8 cellular contexts compared by ENCODE assay signal in genomic region chr7:76292206-76292573, GRCh38. TPM values are rescaled to one million over a fixed set of nuclear protein-coding genes. Genes with fewer than 3 reads are reported as not detected.
A peak's percentile ranks its signal among the peaks of the same experiment; 100 is the strongest.
DNase-seq lines count a peak whose midpoint lies in the region; ATAC-seq and TF ChIP-seq lines count a peak whose summit lies in the region.

No MANE protein-coding gene starts in this region.

- DNase-seq in caudate nucleus (lab: John Stamatoyannopoulos, UW) (peak in 4 of 61 donors; percentile 53 to 70 (median 60)), myocyte (ENCODE audit: low read depth) (peak; percentile 64), NCI-H446 treated with DMSO at 0.1 percent for 48 hours (lab: John Stamatoyannopoulos, UW) (no peak), mucosa of gallbladder (ENCODE audit: low spot score) (no peak)
- DNase-seq in effector memory CD4-positive, alpha-beta T cell: no peak

- no peak for TF ChIP-seq EP300 in Ishikawa (IDR thresholded peaks at IDR 0.05; ENCODE audit: borderline replicate concordance)

- ATAC-seq in GM18519 (IDR thresholded peaks at IDR 0.05; ENCODE audit: low FRiP score, unreplicated experiment): no peak

- H3K27me3 ChIP-seq in BLaER1: no peaks in the 10 kb centered on the region
- H3K27me3 ChIP-seq in effector memory CD4-positive, alpha-beta T cell (replicated peaks; ENCODE audit: control insufficient read depth, insufficient read depth, low read length, poor library complexity, severe bottlenecking): no peaks in the 10 kb centered on the region

- H3K9me3 ChIP-seq in BLaER1: no peaks in the 10 kb centered on the region
- no peaks in the 10 kb centered on the region for H3K9me3 ChIP-seq in effector memory CD4-positive, alpha-beta T cell (ENCODE audit: control insufficient read depth, low read length)

- H3K36me3 ChIP-seq in BLaER1: no peaks in the 10 kb centered on the region
- H3K36me3 ChIP-seq in effector memory CD4-positive, alpha-beta T cell (ENCODE audit: control insufficient read depth, insufficient read depth, low read length): no peaks in the 10 kb centered on the region

- H3K4me3 ChIP-seq in BLaER1: peak overlapping the region; percentile 56
- no peak overlapping the region for H3K4me3 ChIP-seq in effector memory CD4-positive, alpha-beta T cell (ENCODE audit: insufficient read depth, low read depth, low read length, poor library complexity, severe bottlenecking)

- peaks cover 90% of the 10 kb centered on the region for H3K4me1 ChIP-seq in BLaER1
- peaks cover 4% of the 10 kb centered on the region for H3K4me1 ChIP-seq in effector memory CD4-positive, alpha-beta T cell (ENCODE audit: control insufficient read depth, insufficient read depth, low read length, poor library complexity, severe bottlenecking)

- peak overlapping the region; percentile 82 for H3K27ac ChIP-seq in BLaER1
- H3K27ac ChIP-seq in caudate nucleus (ENCODE audit: low read depth, low read length): peak overlapping the region; percentile 95
- H3K27ac ChIP-seq in effector memory CD4-positive, alpha-beta T cell (ENCODE audit: insufficient read depth, low read length, poor library complexity, severe bottlenecking): no peak overlapping the region

- H4K20me1 ChIP-seq in BLaER1: no peaks in the 10 kb centered on the region

- H3K9ac ChIP-seq in BLaER1: peak overlapping the region; percentile 71

- no peak for TF ChIP-seq RAD21 in Ishikawa (IDR thresholded peaks at IDR 0.05; ENCODE audit: low read depth)

- peak overlapping the region; percentile 98 for H3K4me2 ChIP-seq in BLaER1

TF ChIP-seq in Ishikawa, 13 proteins besides CTCF, POLR2A, EP300 and RAD21:
- TF ChIP-seq EGR1 (IDR thresholded peaks at IDR 0.05) (no peak), USF1 (IDR thresholded peaks at IDR 0.05) (no peak), REST (IDR thresholded peaks at IDR 0.05; ENCODE audit: low read depth) (0 out of 2 replicates have a peak, but pooled peaks have one; percentile 19)

RNA-seq across cellular contexts. Expression of gene HSPB1, which starts 10.3 kb away (rescaled TPM):
- total RNA-seq in myocyte (702 and 809 TPM in 2 replicates), mucosa of gallbladder (1,198 TPM)
- polyA plus RNA-seq in myocyte (2012): 2,326 TPM
